Comparison of ENCODE assay signal across 12 cellular contexts in the genomic region with DNA sequence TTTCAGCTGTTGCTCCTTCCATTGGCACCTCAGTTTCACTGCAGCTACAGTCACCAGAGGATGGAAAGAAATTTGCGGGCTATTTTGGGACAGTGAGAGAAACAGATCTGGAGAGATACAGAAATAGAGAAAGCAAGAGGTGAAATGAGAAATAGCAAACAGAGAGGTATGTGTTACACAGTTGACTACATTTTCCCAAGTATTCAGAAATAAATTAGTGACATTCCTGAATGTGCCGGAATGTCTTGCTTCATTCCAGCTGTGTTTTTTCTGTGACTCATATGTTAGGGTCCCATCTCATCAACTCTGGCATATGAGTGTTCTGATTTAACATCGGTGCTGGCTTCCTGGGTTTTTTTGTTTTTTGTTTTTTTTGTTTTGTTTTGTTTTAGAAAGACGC.
DNase-seq lines count a peak whose midpoint lies in the region; ATAC-seq lines count a peak whose summit lies in the region.
"Had no signal": no experiment of that assay in that cellular context is flagged by ENCODE, and none has a peak within 500 bp of the region (broad histone marks: within the 10 kb centered on the region; RNA-seq: fewer than 3 reads in every experiment).

No MANE protein-coding gene starts in this region.

- ATAC-seq in HG02885 (IDR thresholded peaks at IDR 0.05; ENCODE audit: poor library complexity, unreplicated experiment) (no peak), GM21390 (IDR thresholded peaks at IDR 0.05; ENCODE audit: unreplicated experiment) (no peak)

- DNase-seq in COLO829 (ENCODE audit: low spot score), result peak; percentile 76
- peak; percentile 92 for DNase-seq in RPMI7951 (ENCODE audit: low read depth)
- DNase-seq in fibroblast of gingiva (ENCODE audit: low read depth), result peak; percentile 89
- DNase-seq in non-pigmented ciliary epithelial cell (ENCODE audit: low read depth), result peak; percentile 78
- no peak for DNase-seq in pons (ENCODE audit: low spot score)
- DNase-seq in NCI-H1092 (lab: John Stamatoyannopoulos, UW), result no peak
- DNase-seq: caudate nucleus; COR-L47; NCI-H1048; NK-92 treated with Interleukin-12 subunit alpha and Interleukin-12 subunit beta, amount 100 ng/mL, for 24 hours had no signal

Comparison
In these comparisons a context has a peak if more than half of its experiments do, and no peak if none do; other contexts are left out.
1. DNase-seq: peak in COLO829 (single experiment), RPMI7951 (single experiment), fibroblast of gingiva (single experiment) and non-pigmented ciliary epithelial cell (single experiment); none in pons (single experiment) and NCI-H1092 (single experiment).